ENCODE assay signal across 8 cellular contexts in the genomic region with DNA sequence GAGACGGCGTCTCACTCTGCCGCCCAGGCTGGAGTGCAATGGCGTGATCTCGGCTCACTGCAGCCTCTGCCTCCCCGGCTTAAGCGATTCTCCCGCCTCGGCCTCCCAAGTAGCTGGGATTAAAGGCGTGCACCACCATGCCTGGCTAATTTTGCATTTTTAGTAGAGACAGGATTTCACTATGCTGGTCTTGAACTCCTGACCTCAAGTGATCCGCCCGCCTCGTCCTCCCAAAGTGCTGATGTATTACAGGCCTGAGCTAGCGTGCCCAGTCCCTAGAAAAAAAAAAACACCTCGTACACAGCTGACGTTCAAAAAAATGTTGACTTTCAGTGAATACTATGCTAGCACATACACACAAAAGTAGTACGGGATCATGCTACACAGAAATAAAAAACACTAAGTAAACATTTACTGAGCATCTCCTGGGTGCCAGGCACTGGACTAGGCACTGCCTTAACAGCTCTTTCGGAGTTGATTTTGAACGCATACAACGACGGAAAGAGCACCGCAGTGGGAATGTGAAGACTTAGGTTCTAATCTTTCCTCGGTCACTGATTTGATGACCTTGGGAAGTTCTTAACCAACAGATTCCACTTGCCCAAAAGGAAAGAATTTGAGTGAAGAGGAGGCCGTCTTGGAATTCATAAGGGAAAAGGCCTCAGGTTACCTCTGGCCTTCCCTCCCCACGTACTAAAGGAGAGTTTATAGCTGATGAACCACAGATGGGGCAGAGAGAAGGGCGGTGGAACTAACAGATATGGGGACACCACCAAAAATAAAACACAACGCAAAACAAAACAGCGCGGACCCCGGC. TPM values are rescaled to one million over a fixed set of nuclear protein-coding genes. Genes with fewer than 3 reads are reported as not detected.
DNase-seq lines count a peak whose midpoint lies in the region; ATAC-seq and TF ChIP-seq lines count a peak whose summit lies in the region.

No MANE protein-coding gene starts in this region.

- DNase-seq in EL (peak; percentile 37), NB4 (ENCODE audit: low read depth) (peak; percentile 28), caudate nucleus (lab: John Stamatoyannopoulos, UW) (peak in 1 of 61 donors; percentile 36), mesothelial cell of epicardium (ENCODE audit: low spot score in 2 of 2, unreplicated experiment in 2 of 2) (no peak), aorta (no peak), NOMO-1 treated with dmso at 0.1 percent for 144 hours (lab: John Stamatoyannopoulos, UW; ENCODE audit: unreplicated experiment) (no peak), NCI-H2029 (lab: John Stamatoyannopoulos, UW) (no peak)

- H3K36me3 ChIP-seq in aorta (ENCODE audit: control insufficient read depth in 1 of 2, insufficient read depth in 2 of 2, low read length in 1 of 2): peaks cover 1 to 7% of the 10 kb centered on the region in 2 donors

- peak overlapping the region; percentile 82 for H3K4me3 ChIP-seq in NB4 (ENCODE audit: low read depth, low read length)
- H3K4me3 ChIP-seq in aorta (ENCODE audit: low read length in 2 of 2): peak overlapping the region; percentile 56 to 80

- no peaks in the 10 kb centered on the region for H3K27me3 Mint-ChIP-seq in mesothelial cell of epicardium (ENCODE audit: low read depth)

- intact Hi-C loops in aorta (cut with DNase I): loop anchor here in 1 of 2 donors (5.0 kb wide), 1 partner anchor 72 kb away; the partner anchor contains the start of gene EFR3B

- no peaks in the 10 kb centered on the region for H3K4me1 ChIP-seq in aorta (ENCODE audit: control insufficient read depth in 1 of 2, insufficient read depth in 2 of 2, low read length in 2 of 2)

- ATAC-seq in aorta (ENCODE audit: low FRiP score) (no peak), HG03159 (IDR thresholded peaks at IDR 0.05; ENCODE audit: unreplicated experiment) (no peak)

- H3K9me3 ChIP-seq in aorta (ENCODE audit: control insufficient read depth, low read length): no peaks in the 10 kb centered on the region

- peaks cover 18% of the 10 kb centered on the region for H3K4me1 Mint-ChIP-seq in mesothelial cell of epicardium

- H3K27me3 ChIP-seq in aorta (ENCODE audit: control insufficient read depth in 1 of 2, insufficient read depth in 2 of 2, low read length in 1 of 2): no peaks in the 10 kb centered on the region

- H3K27ac Mint-ChIP-seq in mesothelial cell of epicardium: peak overlapping the region; percentile 100

- H3K27ac ChIP-seq in caudate nucleus (ENCODE audit: low read depth, low read length) (peak overlapping the region; percentile 100), aorta (ENCODE audit: low read depth in 1 of 2, low read length in 2 of 2) (peak overlapping the region; percentile 72 to 98)

- TF ChIP-seq CTCF in NB4 (IDR thresholded peaks at IDR 0.05; ENCODE audit: low read depth, low read length): no peak
- no peak for TF ChIP-seq CTCF in mesothelial cell of epicardium (IDR thresholded peaks at IDR 0.05; ENCODE audit: unreplicated experiment)

- no peaks in the 10 kb centered on the region for H3K9me3 Mint-ChIP-seq in mesothelial cell of epicardium

- TF ChIP-seq POLR2A in NB4 (IDR thresholded peaks at IDR 0.05; ENCODE audit: extremely low read depth, insufficient read length): no peak

- H3K36me3 Mint-ChIP-seq in mesothelial cell of epicardium: peaks cover 13% of the 10 kb centered on the region

- H3K4me3 Mint-ChIP-seq in mesothelial cell of epicardium: peak overlapping the region; percentile 98

- WGBS in aorta, 2 donors: 50 to 52% methylated on average over 30 of the region's 30 CpGs

RNA-seq across cellular contexts. Expression of gene DNAJC27, which starts 1.1 kb away (rescaled TPM):
- total RNA-seq in mesothelial cell of epicardium (10.4 to 10.9 TPM (median 10.6 TPM) in 3 replicates), aorta (1 to 10 TPM; 6.7 to 7.3 TPM)
- polyA plus RNA-seq in aorta: 1 to 10 TPM in 1 of 2 donors, under 1 TPM in 1; 0.75 to 2.5 TPM

RNA-seq across cellular contexts. Expression of gene ADCY3, which starts 50.7 kb away (rescaled TPM):
- total RNA-seq in mesothelial cell of epicardium: 38.6 to 42.4 TPM (median 41.3 TPM) in 3 replicates
- total RNA-seq in aorta: 100 to 1,000 TPM; 109 to 144 TPM
- polyA plus RNA-seq in aorta: 10 to 100 TPM in 1 of 2 donors, 1 to 10 TPM in 1; 7.6 to 50.7 TPM

Comparison
In these comparisons a context has a peak if more than half of its experiments do, and no peak if none do; other contexts are left out.
1. DNase-seq: peak in EL (single experiment) and NB4 (single experiment); none in mesothelial cell of epicardium (0 of 2), aorta (0 of 2), NOMO-1 treated with dmso at 0.1 percent for 144 hours (single experiment) and NCI-H2029 (single experiment).